9 cellular contexts compared by ENCODE assay signal in genomic region chr7:100629117-100629711, GRCh38. TPM values are rescaled to one million over a fixed set of nuclear protein-coding genes. Genes with fewer than 3 reads are reported as not detected.
DNase-seq lines count a peak whose midpoint lies in the region; ATAC-seq and TF ChIP-seq lines count a peak whose summit lies in the region.
"Had no signal": no experiment of that assay in that cellular context is flagged by ENCODE, and none has a peak within 500 bp of the region (broad histone marks: within the 10 kb centered on the region; RNA-seq: fewer than 3 reads in every experiment).

No MANE protein-coding gene starts in this region.

- H3K36me3 Mint-ChIP-seq in activated T-cell treated with anti-CD3 and anti-CD28 coated beads, Interleukin-2, amount 50 U/mL, for 72 hours (ENCODE audit: insufficient read depth in 2 of 2), result no peaks in the 10 kb centered on the region
- no peaks in the 10 kb centered on the region for H3K36me3 Mint-ChIP-seq in activated T-cell treated with anti-CD3 and anti-CD28 coated beads, Interleukin-2, amount 50 U/mL, for 4 hours (ENCODE audit: insufficient read depth)
- peaks cover 6% of the 10 kb centered on the region for H3K36me3 Mint-ChIP-seq in stimulated activated effector memory CD8-positive, alpha-beta T cell treated with anti-CD3 and anti-CD28 coated beads, Interleukin-12 subunit alpha, Interleukin-12 subunit beta, amount 100 ng/mL, for 72 hours

- H3K9me3 Mint-ChIP-seq in activated T-cell treated with anti-CD3 and anti-CD28 coated beads, Interleukin-2, amount 50 U/mL, for 72 hours, result no peaks in the 10 kb centered on the region
- no peaks in the 10 kb centered on the region for H3K9me3 Mint-ChIP-seq in activated T-cell treated with anti-CD3 and anti-CD28 coated beads, Interleukin-2, amount 50 U/mL, for 4 hours
- H3K9me3 Mint-ChIP-seq in stimulated activated effector memory CD8-positive, alpha-beta T cell treated with anti-CD3 and anti-CD28 coated beads, Interleukin-12 subunit alpha, Interleukin-12 subunit beta, amount 100 ng/mL, for 72 hours, result no peaks in the 10 kb centered on the region

- ATAC-seq in activated T-cell treated with anti-CD3 and anti-CD28 coated beads, Interleukin-2, amount 50 U/mL, for 72 hours (replicated peaks in 1 of 2), result no peak
- no peak for ATAC-seq in activated T-cell treated with anti-CD3 and anti-CD28 coated beads, Interleukin-2, amount 50 U/mL, for 4 hours
- ATAC-seq in stimulated activated effector memory CD8-positive, alpha-beta T cell treated with anti-CD3 and anti-CD28 coated beads, Interleukin-12 subunit alpha, Interleukin-12 subunit beta, amount 100 ng/mL, for 72 hours, result no peak
- no peak for ATAC-seq in GM19455 (IDR thresholded peaks at IDR 0.05; ENCODE audit: unreplicated experiment)

- H3K27me3 Mint-ChIP-seq in activated T-cell treated with anti-CD3 and anti-CD28 coated beads, Interleukin-2, amount 50 U/mL, for 72 hours (ENCODE audit: low read depth), result no peaks in the 10 kb centered on the region
- H3K27me3 Mint-ChIP-seq in activated T-cell treated with anti-CD3 and anti-CD28 coated beads, Interleukin-2, amount 50 U/mL, for 4 hours (ENCODE audit: low read depth), result no peaks in the 10 kb centered on the region

- peak; percentile 28 for TF ChIP-seq CTCF in astrocyte of the spinal cord (IDR thresholded peaks at IDR 0.05; ENCODE audit: low read depth, low read length)

- no peak overlapping the region for H3K4me3 ChIP-seq in astrocyte of the spinal cord (ENCODE audit: low read depth, low read length)
- H3K4me3 ChIP-seq: SK-N-MC had no signal

- intact Hi-C loops in posterior vena cava (cut with DNase I), result no loop called here

- no peak overlapping the region for H3K27ac Mint-ChIP-seq in activated T-cell treated with anti-CD3 and anti-CD28 coated beads, Interleukin-2, amount 50 U/mL, for 72 hours
- H3K27ac Mint-ChIP-seq in stimulated activated effector memory CD8-positive, alpha-beta T cell treated with anti-CD3 and anti-CD28 coated beads, Interleukin-12 subunit alpha, Interleukin-12 subunit beta, amount 100 ng/mL, for 72 hours, result peak overlapping the region; percentile 68

- in situ Hi-C loops in astrocyte of the spinal cord (cut with HindIII; ENCODE audit: low sequenced_read_pairs), result no loop called here

- peak; percentile 43 to 52 for DNase-seq in activated T-cell treated with anti-CD3 and anti-CD28 coated beads, Interleukin-2, amount 50 U/mL, for 72 hours
- DNase-seq in activated T-cell treated with anti-CD3 and anti-CD28 coated beads, Interleukin-2, amount 50 U/mL, for 4 hours, result no peak
- DNase-seq in NCI-H460 (ENCODE audit: extremely low read depth, low read depth) (peak; percentile 21), astrocyte of the spinal cord (ENCODE audit: low read depth, low spot score) (no peak), NCI-H1694 treated with DMSO at 0.1 percent for 48 hours (lab: John Stamatoyannopoulos, UW) (no peak), posterior vena cava (ENCODE audit: low spot score) (no peak)
- peak in 1 of 2 donors; percentile 65 for DNase-seq in stimulated activated effector memory CD8-positive, alpha-beta T cell treated with anti-CD3 and anti-CD28 coated beads, Interleukin-12 subunit alpha, Interleukin-12 subunit beta, amount 100 ng/mL, for 72 hours (ENCODE audit: low spot score in 2 of 2)

- no peak overlapping the region for H3K4me3 Mint-ChIP-seq in activated T-cell treated with anti-CD3 and anti-CD28 coated beads, Interleukin-2, amount 50 U/mL, for 72 hours
- no peak overlapping the region for H3K4me3 Mint-ChIP-seq in activated T-cell treated with anti-CD3 and anti-CD28 coated beads, Interleukin-2, amount 50 U/mL, for 4 hours
- H3K4me3 Mint-ChIP-seq in stimulated activated effector memory CD8-positive, alpha-beta T cell treated with anti-CD3 and anti-CD28 coated beads, Interleukin-12 subunit alpha, Interleukin-12 subunit beta, amount 100 ng/mL, for 72 hours, result no peak overlapping the region

- H3K4me1 Mint-ChIP-seq in activated T-cell treated with anti-CD3 and anti-CD28 coated beads, Interleukin-2, amount 50 U/mL, for 72 hours (ENCODE audit: low read depth), result peaks cover 19% of the 10 kb centered on the region
- peaks cover 27% of the 10 kb centered on the region for H3K4me1 Mint-ChIP-seq in activated T-cell treated with anti-CD3 and anti-CD28 coated beads, Interleukin-2, amount 50 U/mL, for 4 hours (ENCODE audit: low read depth)
- H3K4me1 Mint-ChIP-seq in stimulated activated effector memory CD8-positive, alpha-beta T cell treated with anti-CD3 and anti-CD28 coated beads, Interleukin-12 subunit alpha, Interleukin-12 subunit beta, amount 100 ng/mL, for 72 hours, result peaks cover 60% of the 10 kb centered on the region

RNA-seq across cellular contexts. Expression of gene TFR2, which starts 12.1 kb away (rescaled TPM):
- 1 to 10 TPM; 4.7 to 5.8 TPM for total RNA-seq in activated T-cell treated with anti-CD3 and anti-CD28 coated beads, Interleukin-2, amount 50 U/mL, for 72 hours
- total RNA-seq in activated T-cell treated with anti-CD3 and anti-CD28 coated beads, Interleukin-2, amount 50 U/mL, for 4 hours, result 10 to 100 TPM; 11.8 to 16.1 (median 15.4) TPM
- total RNA-seq in NCI-H460 (2014; rRNA removed; shearing (Covaris generic)), result 1.4 and 3.8 TPM in 2 replicates
- 16.0 and 19.4 TPM in 2 replicates for polyA plus RNA-seq in NCI-H460 (2014; cell fraction: nucleus; rRNA removed)
- under 1 TPM; 0.57 to 0.83 TPM for total RNA-seq in posterior vena cava

RNA-seq across cellular contexts. Expression of gene MOSPD3, which starts 16.9 kb away (rescaled TPM):
- total RNA-seq in activated T-cell treated with anti-CD3 and anti-CD28 coated beads, Interleukin-2, amount 50 U/mL, for 72 hours, result 10 to 100 TPM; 12.6 to 13.4 TPM
- 1 to 10 TPM; 7.8 to 8.4 (median 7.9) TPM for total RNA-seq in activated T-cell treated with anti-CD3 and anti-CD28 coated beads, Interleukin-2, amount 50 U/mL, for 4 hours
- 7.2 and 7.3 TPM in 2 replicates for total RNA-seq in NCI-H460 (2014; rRNA removed; shearing (Covaris generic))
- 10.3 and 12.1 TPM in 2 replicates for polyA plus RNA-seq in NCI-H460 (2014; cell fraction: nucleus; rRNA removed)
- total RNA-seq in posterior vena cava, result 10 to 100 TPM; 10.8 to 16.3 TPM

RNA-seq across cellular contexts. Expression of gene ACTL6B, which starts 27.0 kb away (rescaled TPM):
- total RNA-seq in activated T-cell treated with anti-CD3 and anti-CD28 coated beads, Interleukin-2, amount 50 U/mL, for 72 hours, result not detected
- not detected for total RNA-seq in activated T-cell treated with anti-CD3 and anti-CD28 coated beads, Interleukin-2, amount 50 U/mL, for 4 hours
- not detected in 2 replicates for total RNA-seq in NCI-H460 (2014; rRNA removed; shearing (Covaris generic))
- polyA plus RNA-seq in NCI-H460 (2014; cell fraction: nucleus; rRNA removed), result not detected in 2 replicates
- total RNA-seq in posterior vena cava, result not detected

RNA-seq across cellular contexts. Expression of gene PCOLCE, which starts 27.1 kb away (rescaled TPM):
- total RNA-seq in activated T-cell treated with anti-CD3 and anti-CD28 coated beads, Interleukin-2, amount 50 U/mL, for 72 hours, result 10 to 100 TPM; 12.9 to 13.7 TPM
- total RNA-seq in activated T-cell treated with anti-CD3 and anti-CD28 coated beads, Interleukin-2, amount 50 U/mL, for 4 hours, result 1 to 10 TPM; 1.4 to 3.1 (median 2.0) TPM
- 1.6 and 2.5 TPM in 2 replicates for total RNA-seq in NCI-H460 (2014; rRNA removed; shearing (Covaris generic))
- 4.2 and 17.8 TPM in 2 replicates for polyA plus RNA-seq in NCI-H460 (2014; cell fraction: nucleus; rRNA removed)
- total RNA-seq in posterior vena cava, result 100 to 1,000 TPM in 1 of 2 donors, 10 to 100 TPM in 1; 79.5 to 230 TPM

RNA-seq across cellular contexts. Expression of gene FBXO24, which starts 43.1 kb away (rescaled TPM):
- total RNA-seq in activated T-cell treated with anti-CD3 and anti-CD28 coated beads, Interleukin-2, amount 50 U/mL, for 72 hours, result 1 to 10 TPM; 2.1 to 3.6 TPM
- under 1 TPM; 0.14 to 0.40 (median 0.34) TPM for total RNA-seq in activated T-cell treated with anti-CD3 and anti-CD28 coated beads, Interleukin-2, amount 50 U/mL, for 4 hours
- total RNA-seq in NCI-H460 (2014; rRNA removed; shearing (Covaris generic)), result 0.69 and 1.3 TPM in 2 replicates
- polyA plus RNA-seq in NCI-H460 (2014; cell fraction: nucleus; rRNA removed), result 0.18 and 1.3 TPM in 2 replicates
- total RNA-seq in posterior vena cava, result under 1 TPM; 0.14 to 0.51 TPM

Comparison
In these comparisons a context has a peak if more than half of its experiments do, and no peak if none do; other contexts are left out.
1. DNase-seq: peak in activated T-cell treated with anti-CD3 and anti-CD28 coated beads, Interleukin-2, amount 50 U/mL, for 72 hours (2 of 2) and NCI-H460 (single experiment); none in activated T-cell treated with anti-CD3 and anti-CD28 coated beads, Interleukin-2, amount 50 U/mL, for 4 hours (single experiment), astrocyte of the spinal cord (single experiment), NCI-H1694 treated with DMSO at 0.1 percent for 48 hours (single experiment) and posterior vena cava (single experiment).